In the genomic region with DNA sequence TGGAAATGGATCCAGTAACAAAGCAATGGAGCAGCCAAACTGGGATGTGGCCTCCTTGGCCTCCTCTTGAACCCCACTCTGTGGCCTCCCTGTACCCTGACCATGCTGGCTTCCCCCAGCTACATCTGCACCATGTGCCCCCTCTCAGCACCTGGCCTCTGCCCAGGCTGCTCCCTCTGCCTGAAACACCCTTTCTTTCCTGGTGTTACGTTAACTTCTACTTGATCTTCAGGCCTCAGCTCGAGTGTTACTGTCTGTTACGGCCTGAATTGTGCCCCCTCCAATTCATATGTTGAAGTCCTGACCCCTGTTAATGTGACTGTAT, we compare ENCODE assay signal across 1 cellular context.
TF ChIP-seq lines count a peak whose summit lies in the region.

No MANE protein-coding gene starts in this region.

TF ChIP-seq in HepG2, 621 proteins besides CTCF, POLR2A, EP300 and RAD21 (continued from another document and continues in another):
- TF ChIP-seq YY1 (IDR thresholded peaks at IDR 0.05; ENCODE audit: insufficient read depth, insufficient replicate concordance, low read depth, low read length): no peak
- TF ChIP-seq IKZF4 (CRISPR knock-in tag; IDR thresholded peaks at IDR 0.05; ENCODE audit: borderline replicate concordance, low read depth, not compliant biosample characterization): no peak
- TF ChIP-seq SMC3 (IDR thresholded peaks at IDR 0.05; ENCODE audit: low read length): no peak
- TF ChIP-seq, protein P1, sequence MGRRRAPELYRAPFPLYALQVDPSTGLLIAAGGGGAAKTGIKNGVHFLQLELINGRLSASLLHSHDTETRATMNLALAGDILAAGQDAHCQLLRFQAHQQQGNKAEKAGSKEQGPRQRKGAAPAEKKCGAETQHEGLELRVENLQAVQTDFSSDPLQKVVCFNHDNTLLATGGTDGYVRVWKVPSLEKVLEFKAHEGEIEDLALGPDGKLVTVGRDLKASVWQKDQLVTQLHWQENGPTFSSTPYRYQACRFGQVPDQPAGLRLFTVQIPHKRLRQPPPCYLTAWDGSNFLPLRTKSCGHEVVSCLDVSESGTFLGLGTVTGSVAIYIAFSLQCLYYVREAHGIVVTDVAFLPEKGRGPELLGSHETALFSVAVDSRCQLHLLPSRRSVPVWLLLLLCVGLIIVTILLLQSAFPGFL (CRISPR knock-in tag; IDR thresholded peaks at IDR 0.05): no peak
- no peak for TF ChIP-seq ZNF557 (CRISPR knock-in tag; IDR thresholded peaks at IDR 0.05)
- TF ChIP-seq, protein P2, sequence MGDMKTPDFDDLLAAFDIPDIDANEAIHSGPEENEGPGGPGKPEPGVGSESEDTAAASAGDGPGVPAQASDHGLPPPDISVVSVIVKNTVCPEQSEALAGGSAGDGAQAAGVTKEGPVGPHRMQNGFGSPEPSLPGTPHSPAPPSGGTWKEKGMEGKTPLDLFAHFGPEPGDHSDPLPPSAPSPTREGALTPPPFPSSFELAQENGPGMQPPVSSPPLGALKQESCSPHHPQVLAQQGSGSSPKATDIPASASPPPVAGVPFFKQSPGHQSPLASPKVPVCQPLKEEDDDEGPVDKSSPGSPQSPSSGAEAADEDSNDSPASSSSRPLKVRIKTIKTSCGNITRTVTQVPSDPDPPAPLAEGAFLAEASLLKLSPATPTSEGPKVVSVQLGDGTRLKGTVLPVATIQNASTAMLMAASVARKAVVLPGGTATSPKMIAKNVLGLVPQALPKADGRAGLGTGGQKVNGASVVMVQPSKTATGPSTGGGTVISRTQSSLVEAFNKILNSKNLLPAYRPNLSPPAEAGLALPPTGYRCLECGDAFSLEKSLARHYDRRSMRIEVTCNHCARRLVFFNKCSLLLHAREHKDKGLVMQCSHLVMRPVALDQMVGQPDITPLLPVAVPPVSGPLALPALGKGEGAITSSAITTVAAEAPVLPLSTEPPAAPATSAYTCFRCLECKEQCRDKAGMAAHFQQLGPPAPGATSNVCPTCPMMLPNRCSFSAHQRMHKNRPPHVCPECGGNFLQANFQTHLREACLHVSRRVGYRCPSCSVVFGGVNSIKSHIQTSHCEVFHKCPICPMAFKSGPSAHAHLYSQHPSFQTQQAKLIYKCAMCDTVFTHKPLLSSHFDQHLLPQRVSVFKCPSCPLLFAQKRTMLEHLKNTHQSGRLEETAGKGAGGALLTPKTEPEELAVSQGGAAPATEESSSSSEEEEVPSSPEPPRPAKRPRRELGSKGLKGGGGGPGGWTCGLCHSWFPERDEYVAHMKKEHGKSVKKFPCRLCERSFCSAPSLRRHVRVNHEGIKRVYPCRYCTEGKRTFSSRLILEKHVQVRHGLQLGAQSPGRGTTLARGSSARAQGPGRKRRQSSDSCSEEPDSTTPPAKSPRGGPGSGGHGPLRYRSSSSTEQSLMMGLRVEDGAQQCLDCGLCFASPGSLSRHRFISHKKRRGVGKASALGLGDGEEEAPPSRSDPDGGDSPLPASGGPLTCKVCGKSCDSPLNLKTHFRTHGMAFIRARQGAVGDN (CRISPR knock-in tag; IDR thresholded peaks at IDR 0.05): peak; percentile 36; the same call in 1 of the 2 replicates
- no peak for TF ChIP-seq CBFB (CRISPR knock-in tag; IDR thresholded peaks at IDR 0.05)
- TF ChIP-seq CEBPG (CRISPR knock-in tag; IDR thresholded peaks at IDR 0.05): no peak
- TF ChIP-seq ZBTB38 (CRISPR knock-in tag; IDR thresholded peaks at IDR 0.05): 0 out of 2 replicates have a peak, but pooled peaks have one; percentile 26
- TF ChIP-seq ZNF501 (CRISPR knock-in tag; IDR thresholded peaks at IDR 0.05): peak; percentile 3; the same call in 1 of the 2 replicates
- no peak for TF ChIP-seq ZNF317 (CRISPR knock-in tag; IDR thresholded peaks at IDR 0.05)
- TF ChIP-seq RFX1 (IDR thresholded peaks at IDR 0.05): no peak
- TF ChIP-seq, protein P3, sequence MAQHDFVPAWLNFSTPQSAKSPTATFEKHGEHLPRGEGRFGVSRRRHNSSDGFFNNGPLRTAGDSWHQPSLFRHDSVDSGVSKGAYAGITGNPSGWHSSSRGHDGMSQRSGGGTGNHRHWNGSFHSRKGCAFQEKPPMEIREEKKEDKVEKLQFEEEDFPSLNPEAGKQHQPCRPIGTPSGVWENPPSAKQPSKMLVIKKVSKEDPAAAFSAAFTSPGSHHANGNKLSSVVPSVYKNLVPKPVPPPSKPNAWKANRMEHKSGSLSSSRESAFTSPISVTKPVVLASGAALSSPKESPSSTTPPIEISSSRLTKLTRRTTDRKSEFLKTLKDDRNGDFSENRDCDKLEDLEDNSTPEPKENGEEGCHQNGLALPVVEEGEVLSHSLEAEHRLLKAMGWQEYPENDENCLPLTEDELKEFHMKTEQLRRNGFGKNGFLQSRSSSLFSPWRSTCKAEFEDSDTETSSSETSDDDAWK (CRISPR knock-in tag; IDR thresholded peaks at IDR 0.05): no peak
- no peak for TF ChIP-seq PHB2 (IDR thresholded peaks at IDR 0.05; ENCODE audit: partially characterized antibody)
- no peak for TF ChIP-seq ZNF703 (CRISPR knock-in tag; IDR thresholded peaks at IDR 0.05; ENCODE audit: borderline replicate concordance)
- TF ChIP-seq, protein P4, sequence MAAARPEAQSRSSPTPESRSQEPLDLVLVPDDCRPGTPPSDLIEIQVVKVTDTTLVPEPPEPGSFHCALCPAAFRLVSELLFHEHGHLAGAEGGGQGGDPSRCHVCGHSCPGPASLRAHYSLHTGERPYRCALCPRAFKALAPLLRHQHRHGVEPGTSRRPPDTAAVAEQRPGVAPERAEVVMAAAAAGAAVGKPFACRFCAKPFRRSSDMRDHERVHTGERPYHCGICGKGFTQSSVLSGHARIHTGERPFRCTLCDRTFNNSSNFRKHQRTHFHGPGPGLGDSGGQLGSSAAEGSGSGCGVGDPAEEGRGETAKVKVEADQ (CRISPR knock-in tag; IDR thresholded peaks at IDR 0.05; ENCODE audit: borderline replicate concordance): no peak
- no peak for TF ChIP-seq ZNF790 (CRISPR knock-in tag; IDR thresholded peaks at IDR 0.05; ENCODE audit: borderline replicate concordance)
- no peak for TF ChIP-seq ZKSCAN8 (CRISPR knock-in tag; IDR thresholded peaks at IDR 0.05; ENCODE audit: borderline replicate concordance)
- no peak for TF ChIP-seq ZBTB20 (CRISPR knock-in tag; IDR thresholded peaks at IDR 0.05; ENCODE audit: borderline replicate concordance, low read depth)
- no peak for TF ChIP-seq FOSL2 (CRISPR knock-in tag; IDR thresholded peaks at IDR 0.05)
- TF ChIP-seq HES4 (CRISPR knock-in tag; IDR thresholded peaks at IDR 0.05; ENCODE audit: borderline replicate concordance): peak; percentile 86
- TF ChIP-seq, protein P5, sequence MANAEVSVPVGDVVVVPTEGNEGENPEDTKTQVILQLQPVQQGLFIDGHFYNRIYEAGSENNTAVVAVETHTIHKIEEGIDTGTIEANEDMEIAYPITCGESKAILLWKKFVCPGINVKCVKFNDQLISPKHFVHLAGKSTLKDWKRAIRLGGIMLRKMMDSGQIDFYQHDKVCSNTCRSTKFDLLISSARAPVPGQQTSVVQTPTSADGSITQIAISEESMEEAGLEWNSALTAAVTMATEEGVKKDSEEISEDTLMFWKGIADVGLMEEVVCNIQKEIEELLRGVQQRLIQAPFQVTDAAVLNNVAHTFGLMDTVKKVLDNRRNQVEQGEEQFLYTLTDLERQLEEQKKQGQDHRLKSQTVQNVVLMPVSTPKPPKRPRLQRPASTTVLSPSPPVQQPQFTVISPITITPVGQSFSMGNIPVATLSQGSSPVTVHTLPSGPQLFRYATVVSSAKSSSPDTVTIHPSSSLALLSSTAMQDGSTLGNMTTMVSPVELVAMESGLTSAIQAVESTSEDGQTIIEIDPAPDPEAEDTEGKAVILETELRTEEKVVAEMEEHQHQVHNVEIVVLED (CRISPR knock-in tag; IDR thresholded peaks at IDR 0.05; ENCODE audit: borderline replicate concordance): no peak
- no peak for TF ChIP-seq ZNF232 (CRISPR knock-in tag; IDR thresholded peaks at IDR 0.05; ENCODE audit: borderline replicate concordance)
- TF ChIP-seq HNF4A (CRISPR knock-in tag; IDR thresholded peaks at IDR 0.05): no peak
- peak; percentile 80 for TF ChIP-seq ZNF652 (CRISPR knock-in tag; IDR thresholded peaks at IDR 0.05; ENCODE audit: borderline replicate concordance, low read depth)
- no peak for TF ChIP-seq ZNF678 (CRISPR knock-in tag; IDR thresholded peaks at IDR 0.05)
- TF ChIP-seq ZEB1 (IDR thresholded peaks at IDR 0.05; ENCODE audit: insufficient replicate concordance, low read depth): no peak
- TF ChIP-seq ZSCAN22 (CRISPR knock-in tag; IDR thresholded peaks at IDR 0.05): no peak
- no peak for TF ChIP-seq ZNF780A (CRISPR knock-in tag; IDR thresholded peaks at IDR 0.05)
- TF ChIP-seq ZFP62 (CRISPR knock-in tag; IDR thresholded peaks at IDR 0.05): no peak
- TF ChIP-seq, protein P6, sequence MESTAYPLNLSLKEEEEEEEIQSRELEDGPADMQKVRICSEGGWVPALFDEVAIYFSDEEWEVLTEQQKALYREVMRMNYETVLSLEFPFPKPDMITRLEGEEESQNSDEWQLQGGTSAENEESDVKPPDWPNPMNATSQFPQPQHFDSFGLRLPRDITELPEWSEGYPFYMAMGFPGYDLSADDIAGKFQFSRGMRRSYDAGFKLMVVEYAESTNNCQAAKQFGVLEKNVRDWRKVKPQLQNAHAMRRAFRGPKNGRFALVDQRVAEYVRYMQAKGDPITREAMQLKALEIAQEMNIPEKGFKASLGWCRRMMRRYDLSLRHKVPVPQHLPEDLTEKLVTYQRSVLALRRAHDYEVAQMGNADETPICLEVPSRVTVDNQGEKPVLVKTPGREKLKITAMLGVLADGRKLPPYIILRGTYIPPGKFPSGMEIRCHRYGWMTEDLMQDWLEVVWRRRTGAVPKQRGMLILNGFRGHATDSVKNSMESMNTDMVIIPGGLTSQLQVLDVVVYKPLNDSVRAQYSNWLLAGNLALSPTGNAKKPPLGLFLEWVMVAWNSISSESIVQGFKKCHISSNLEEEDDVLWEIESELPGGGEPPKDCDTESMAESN (CRISPR knock-in tag; conservative IDR thresholded peaks at IDR 0.05): no peak
- TF ChIP-seq SSRP1 (CRISPR knock-in tag; IDR thresholded peaks at IDR 0.05): no peak
- TF ChIP-seq ZNF550 (CRISPR knock-in tag; IDR thresholded peaks at IDR 0.05; ENCODE audit: borderline replicate concordance): no peak
- 0 out of 2 replicates have a peak, but pooled peaks have one; percentile 27 for TF ChIP-seq ZSCAN25 (CRISPR knock-in tag; IDR thresholded peaks at IDR 0.05)
- no peak for TF ChIP-seq PTBP1 (IDR thresholded peaks at IDR 0.05; ENCODE audit: low read depth, low read length, poor library complexity, severe bottlenecking)
- TF ChIP-seq, protein P7, sequence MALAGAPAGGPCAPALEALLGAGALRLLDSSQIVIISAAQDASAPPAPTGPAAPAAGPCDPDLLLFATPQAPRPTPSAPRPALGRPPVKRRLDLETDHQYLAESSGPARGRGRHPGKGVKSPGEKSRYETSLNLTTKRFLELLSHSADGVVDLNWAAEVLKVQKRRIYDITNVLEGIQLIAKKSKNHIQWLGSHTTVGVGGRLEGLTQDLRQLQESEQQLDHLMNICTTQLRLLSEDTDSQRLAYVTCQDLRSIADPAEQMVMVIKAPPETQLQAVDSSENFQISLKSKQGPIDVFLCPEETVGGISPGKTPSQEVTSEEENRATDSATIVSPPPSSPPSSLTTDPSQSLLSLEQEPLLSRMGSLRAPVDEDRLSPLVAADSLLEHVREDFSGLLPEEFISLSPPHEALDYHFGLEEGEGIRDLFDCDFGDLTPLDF (CRISPR knock-in tag; IDR thresholded peaks at IDR 0.05): no peak
- TF ChIP-seq, protein P8, sequence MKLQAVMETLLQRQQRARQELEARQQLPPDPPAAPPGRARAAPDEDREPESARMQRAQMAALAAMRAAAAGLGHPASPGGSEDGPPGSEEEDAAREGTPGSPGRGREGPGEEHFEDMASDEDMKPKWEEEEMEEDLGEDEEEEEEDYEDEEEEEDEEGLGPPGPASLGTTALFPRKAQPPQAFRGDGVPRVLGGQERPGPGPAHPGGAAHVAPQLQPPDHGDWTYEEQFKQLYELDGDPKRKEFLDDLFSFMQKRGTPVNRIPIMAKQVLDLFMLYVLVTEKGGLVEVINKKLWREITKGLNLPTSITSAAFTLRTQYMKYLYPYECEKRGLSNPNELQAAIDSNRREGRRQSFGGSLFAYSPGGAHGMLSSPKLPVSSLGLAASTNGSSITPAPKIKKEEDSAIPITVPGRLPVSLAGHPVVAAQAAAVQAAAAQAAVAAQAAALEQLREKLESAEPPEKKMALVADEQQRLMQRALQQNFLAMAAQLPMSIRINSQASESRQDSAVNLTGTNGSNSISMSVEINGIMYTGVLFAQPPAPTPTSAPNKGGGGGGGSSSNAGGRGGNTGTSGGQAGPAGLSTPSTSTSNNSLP (IDR thresholded peaks at IDR 0.05; ENCODE audit: low read depth, low read length): no peak
- peak; percentile 32; the same call in 1 of the 2 replicates for TF ChIP-seq ZNF737 (CRISPR knock-in tag; IDR thresholded peaks at IDR 0.05; ENCODE audit: borderline replicate concordance)
- peak; percentile 1 for TF ChIP-seq JARID2 (CRISPR knock-in tag; IDR thresholded peaks at IDR 0.05; ENCODE audit: insufficient replicate concordance)
- no peak for TF ChIP-seq ZNF577 (CRISPR knock-in tag; IDR thresholded peaks at IDR 0.05; ENCODE audit: borderline replicate concordance, low read depth)
- TF ChIP-seq, protein P9, sequence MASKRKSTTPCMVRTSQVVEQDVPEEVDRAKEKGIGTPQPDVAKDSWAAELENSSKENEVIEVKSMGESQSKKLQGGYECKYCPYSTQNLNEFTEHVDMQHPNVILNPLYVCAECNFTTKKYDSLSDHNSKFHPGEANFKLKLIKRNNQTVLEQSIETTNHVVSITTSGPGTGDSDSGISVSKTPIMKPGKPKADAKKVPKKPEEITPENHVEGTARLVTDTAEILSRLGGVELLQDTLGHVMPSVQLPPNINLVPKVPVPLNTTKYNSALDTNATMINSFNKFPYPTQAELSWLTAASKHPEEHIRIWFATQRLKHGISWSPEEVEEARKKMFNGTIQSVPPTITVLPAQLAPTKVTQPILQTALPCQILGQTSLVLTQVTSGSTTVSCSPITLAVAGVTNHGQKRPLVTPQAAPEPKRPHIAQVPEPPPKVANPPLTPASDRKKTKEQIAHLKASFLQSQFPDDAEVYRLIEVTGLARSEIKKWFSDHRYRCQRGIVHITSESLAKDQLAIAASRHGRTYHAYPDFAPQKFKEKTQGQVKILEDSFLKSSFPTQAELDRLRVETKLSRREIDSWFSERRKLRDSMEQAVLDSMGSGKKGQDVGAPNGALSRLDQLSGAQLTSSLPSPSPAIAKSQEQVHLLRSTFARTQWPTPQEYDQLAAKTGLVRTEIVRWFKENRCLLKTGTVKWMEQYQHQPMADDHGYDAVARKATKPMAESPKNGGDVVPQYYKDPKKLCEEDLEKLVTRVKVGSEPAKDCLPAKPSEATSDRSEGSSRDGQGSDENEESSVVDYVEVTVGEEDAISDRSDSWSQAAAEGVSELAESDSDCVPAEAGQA (IDR thresholded peaks at IDR 0.05; ENCODE audit: low read depth): no peak
- TF ChIP-seq, protein P9 (CRISPR knock-in tag; IDR thresholded peaks at IDR 0.05; ENCODE audit: borderline replicate concordance): no peak
- TF ChIP-seq XRCC5 (optimal IDR thresholded peaks at IDR 0.05; ENCODE audit: low read length): no peak
